9 cellular contexts compared by ENCODE assay signal in the genomic region with DNA sequence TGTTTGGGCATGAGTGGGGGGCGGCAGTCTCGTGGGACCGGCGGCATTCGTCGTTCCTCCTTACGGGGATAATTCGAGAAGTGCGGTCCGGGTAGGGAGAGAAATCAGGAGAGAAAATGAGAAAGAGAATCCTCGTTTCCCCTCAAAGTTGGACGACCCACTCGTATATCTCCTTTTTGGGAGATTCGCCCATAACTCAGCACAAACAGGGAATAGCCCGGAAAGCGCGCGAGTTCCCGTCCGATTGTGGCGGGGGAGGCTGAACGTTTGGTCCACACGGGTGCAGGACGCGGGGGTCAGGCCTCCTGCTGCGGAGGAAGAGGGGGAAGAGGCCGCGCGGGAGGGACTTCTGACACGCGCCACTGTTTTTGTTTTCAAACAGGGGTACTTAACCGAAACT. TPM values are rescaled to one million over a fixed set of nuclear protein-coding genes. Genes with fewer than 3 reads are reported as not detected.
A peak's percentile ranks its signal among the peaks of the same experiment; 100 is the strongest.
DNase-seq lines count a peak whose midpoint lies in the region; ATAC-seq and TF ChIP-seq lines count a peak whose summit lies in the region.
"Had no signal": no experiment of that assay in that cellular context is flagged by ENCODE, and none has a peak within 500 bp of the region (broad histone marks: within the 10 kb centered on the region; RNA-seq: fewer than 3 reads in every experiment).

No MANE protein-coding gene starts in this region.

- peak overlapping the region; percentile 100 for H2AFZ ChIP-seq in smooth muscle cell (ENCODE audit: low read depth)

- DNase-seq in NCI-H748 (lab: John Stamatoyannopoulos, UW; ENCODE audit: unreplicated experiment) = peak; percentile 57
- DNase-seq in NCI-H748 treated with DMSO at 0.1 percent for 48 hours (lab: John Stamatoyannopoulos, UW) = no peak
- no peak for DNase-seq in smooth muscle cell (lab: John Stamatoyannopoulos, UW; ENCODE audit: unreplicated experiment)
- DNase-seq in stimulated activated CD4-positive, alpha-beta T cell treated with anti-CD3 and anti-CD28 coated beads, Interleukin-4, amount 100 ng/mL, for 24 hours = no peak
- DNase-seq in effector CD4-positive, alpha-beta T cell = no peak
- DNase-seq: DND-41 had no signal

- peaks cover 46% of the 10 kb centered on the region for H3K27me3 Mint-ChIP-seq in activated naive CD8-positive, alpha-beta T cell

- H3K9me3 ChIP-seq in iPS-15b (ENCODE audit: control insufficient read depth, insufficient read depth, low read length) = no peaks in the 10 kb centered on the region
- H3K9me3 ChIP-seq in smooth muscle cell (replicated peaks; ENCODE audit: low read depth) = no peaks in the 10 kb centered on the region

- H3K4me3 Mint-ChIP-seq in activated naive CD8-positive, alpha-beta T cell = peak overlapping the region; percentile 80

- 5% methylated on average over 32 of the region's 32 CpGs for WGBS in smooth muscle cell (ENCODE audit: low lambda C conversion rate)

- no peak for TF ChIP-seq CTCF in smooth muscle cell (IDR thresholded peaks at IDR 0.05; ENCODE audit: borderline replicate concordance, insufficient read depth, poor library complexity, severe bottlenecking)

- ATAC-seq in GM18517 (IDR thresholded peaks at IDR 0.05; ENCODE audit: unreplicated experiment) = no peak

- no peaks in the 10 kb centered on the region for H3K79me2 ChIP-seq in smooth muscle cell (ENCODE audit: low read depth)

- H3K9ac ChIP-seq in iPS-15b (ENCODE audit: low read depth, low read length) (no peak overlapping the region), smooth muscle cell (ENCODE audit: low read depth) (no peak overlapping the region)

- no peaks in the 10 kb centered on the region for H3F3A ChIP-seq in smooth muscle cell (ENCODE audit: low read depth)

- peak overlapping the region; percentile 96 for H3K4me2 ChIP-seq in smooth muscle cell

- no peak overlapping the region for H3K27ac Mint-ChIP-seq in activated naive CD8-positive, alpha-beta T cell

- H4K20me1 ChIP-seq in smooth muscle cell (ENCODE audit: low read depth) = no peaks in the 10 kb centered on the region

- H3K4me3 ChIP-seq in iPS-15b (ENCODE audit: low read depth, low read length) (peak overlapping the region; percentile 57), smooth muscle cell (peak overlapping the region; percentile 61)

- no peaks in the 10 kb centered on the region for H3K36me3 ChIP-seq in iPS-15b (ENCODE audit: control insufficient read depth, insufficient read depth, low read length)
- H3K36me3 ChIP-seq in smooth muscle cell (ENCODE audit: low read depth) = no peaks in the 10 kb centered on the region

- peaks cover 2% of the 10 kb centered on the region for H3K4me1 ChIP-seq in iPS-15b (ENCODE audit: control insufficient read depth, insufficient read depth, low read length)
- peaks cover 6% of the 10 kb centered on the region for H3K4me1 ChIP-seq in smooth muscle cell (ENCODE audit: low read depth)

- no peaks in the 10 kb centered on the region for H3K9me3 Mint-ChIP-seq in activated naive CD8-positive, alpha-beta T cell (ENCODE audit: low read depth)

- H3K36me3 Mint-ChIP-seq in activated naive CD8-positive, alpha-beta T cell = no peaks in the 10 kb centered on the region

- H3K4me1 Mint-ChIP-seq in activated naive CD8-positive, alpha-beta T cell (ENCODE audit: low read depth) = peaks cover 9% of the 10 kb centered on the region

- H3K27me3 ChIP-seq in iPS-15b (ENCODE audit: control insufficient read depth, insufficient read depth, low read length) = peaks cover 31% of the 10 kb centered on the region
- peaks cover 9% of the 10 kb centered on the region for H3K27me3 ChIP-seq in smooth muscle cell (ENCODE audit: low read depth)

- H3K27ac ChIP-seq in smooth muscle cell (ENCODE audit: low read depth) = no peak overlapping the region

RNA-seq across cellular contexts. Expression of a gene that starts 42.4 kb away (rescaled TPM):
- 1.0 and 4.8 TPM in 2 replicates for total RNA-seq in smooth muscle cell
- 5.0 and 6.1 TPM in 2 replicates for polyA plus RNA-seq in smooth muscle cell
